27 cellular contexts compared by ENCODE assay signal in genomic region chr21:28790335-28790734, GRCh38.
DNase-seq lines count a peak whose midpoint lies in the region; ATAC-seq, FAIRE-seq and TF ChIP-seq lines count a peak whose summit lies in the region.
"Had no signal": no experiment of that assay in that cellular context is flagged by ENCODE, and none has a peak within 500 bp of the region (broad histone marks: within the 10 kb centered on the region; RNA-seq: fewer than 3 reads in every experiment).

No MANE protein-coding gene starts in this region.

- WGBS in right cardiac atrium = 60% methylated on average over 3 of the region's 3 CpGs
- WGBS in prostate gland = 79% methylated on average over 3 of the region's 3 CpGs

- no peak for TF ChIP-seq POLR2A in prostate gland (IDR thresholded peaks at IDR 0.05)

- FAIRE-seq in D721Med (lab: Jason Lieb, UNC) = no peak
- FAIRE-seq: GM12878, HTR-8/SVneo had no signal

- no peak for DNase-seq in Right ventricle myocardium superior
- no peak for DNase-seq in right cardiac atrium
- peak; percentile 77 for DNase-seq in foreskin melanocyte
- peak; percentile 3 for DNase-seq in midbrain (lab: John Stamatoyannopoulos, UW)
- DNase-seq in prostate gland (ENCODE audit: low spot score) = no peak
- no peak for DNase-seq in germinal center (ENCODE audit: low spot score)
- no peak for DNase-seq in D721Med (ENCODE audit: insufficient read length, low spot score)
- DNase-seq: 8988T; ACHN; CD4-positive, CD25-positive, alpha-beta regulatory T cell; DMS53; H9; KBM-7; MV-4-11; NCI-H1105; NCI-H1436 treated with DMSO at 0.1 percent for 48 hours; NCI-H1930; NCI-H446; NCI-H526; NCI-H82; NK-92 treated with Interleukin-12 subunit alpha and Interleukin-12 subunit beta, amount 100 ng/mL, for 24 hours; PC-9; RPMI8226; SHP77 had no signal

- H3K36me3 ChIP-seq in prostate gland = no peaks in the 10 kb centered on the region

- H3K9me3 ChIP-seq in right cardiac atrium (ENCODE audit: control insufficient read depth, low read length) (no peaks in the 10 kb centered on the region), prostate gland (no peaks in the 10 kb centered on the region)

- H3K27me3 ChIP-seq in right cardiac atrium (ENCODE audit: control insufficient read depth, insufficient read depth) (no peaks in the 10 kb centered on the region), prostate gland (replicated peaks; ENCODE audit: insufficient read depth) (no peaks in the 10 kb centered on the region)

- intact Hi-C loops in Right ventricle myocardium superior (cut with DNase I) (loop anchor here (10.0 kb wide), 1 partner anchor 46 kb away; no protein-coding TSS in a partner anchor), right cardiac atrium (cut with DNase I) (loop anchor here in 1 of 4 donors (5.0 to 10.0 kb wide), 2 partner anchors 43 to 1086 kb away; no protein-coding TSS in a partner anchor), prostate gland (cut with DNase I) (loop anchor here (5.0 kb wide), 1 partner anchor 1088 kb away; no protein-coding TSS in a partner anchor)

- H3K27ac ChIP-seq in right cardiac atrium (ENCODE audit: low read length) = no peak overlapping the region
- H3K27ac ChIP-seq in prostate gland = no peak overlapping the region
- H3K27ac ChIP-seq: PC-9 had no signal

- TF ChIP-seq CTCF in prostate gland (IDR thresholded peaks at IDR 0.05) = no peak
- no peak for TF ChIP-seq CTCF in D721Med (IDR thresholded peaks at IDR 0.05; ENCODE audit: insufficient read depth, missing control alignments)

- H3K4me3 ChIP-seq in right cardiac atrium (ENCODE audit: low read length) (no peak overlapping the region), prostate gland (no peak overlapping the region)
- H3K4me3 ChIP-seq: GM12878, GM23338, PC-9 had no signal

- peak; percentile 47 for ATAC-seq in Right ventricle myocardium superior (ENCODE audit: poor library complexity)
- no peak for ATAC-seq in right cardiac atrium
- ATAC-seq: GM12878, GM23338 had no signal

- peaks cover 1% of the 10 kb centered on the region for H3K4me1 ChIP-seq in right cardiac atrium (ENCODE audit: control insufficient read depth, insufficient read depth, low read length)
- no peaks in the 10 kb centered on the region for H3K4me1 ChIP-seq in prostate gland (replicated peaks)

Comparison
In these comparisons a context has a peak if more than half of its experiments do, and no peak if none do; other contexts are left out.
1. DNase-seq: peak in foreskin melanocyte (single experiment) and midbrain (single experiment); none in Right ventricle myocardium superior (single experiment), right cardiac atrium (0 of 3), prostate gland (single experiment), germinal center (single experiment) and D721Med (single experiment).